14 cellular contexts compared by ENCODE assay signal in the genomic region with DNA sequence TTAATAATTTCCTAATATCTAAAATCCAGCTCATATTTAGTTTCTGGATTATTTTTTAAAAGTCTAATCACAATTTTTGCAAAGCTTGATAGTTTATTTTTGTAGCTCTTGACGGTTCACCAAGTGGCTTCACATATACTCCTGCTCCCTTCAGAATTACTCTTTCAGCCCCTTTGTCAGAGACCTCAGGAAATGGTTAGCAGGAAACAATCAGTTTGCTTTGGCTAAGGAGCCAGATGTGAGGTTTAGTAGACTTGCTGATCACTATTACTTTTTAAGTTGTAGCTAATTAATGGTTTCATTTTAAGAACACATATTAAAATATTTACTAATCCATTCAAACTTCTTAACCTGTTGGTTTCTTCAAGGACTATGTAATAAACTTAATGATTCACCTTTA. TPM values are rescaled to one million over a fixed set of nuclear protein-coding genes. Genes with fewer than 3 reads are reported as not detected.
DNase-seq lines count a peak whose midpoint lies in the region; ATAC-seq and TF ChIP-seq lines count a peak whose summit lies in the region.
"Had no signal": no experiment of that assay in that cellular context is flagged by ENCODE, and none has a peak within 500 bp of the region (broad histone marks: within the 10 kb centered on the region; RNA-seq: fewer than 3 reads in every experiment).

No MANE protein-coding gene starts in this region.

- no peaks in the 10 kb centered on the region for H3K9me2 ChIP-seq in OCI-LY7 (ENCODE audit: insufficient read depth, low read length)

- H3K4me1 Mint-ChIP-seq in MCF 10A (ENCODE audit: insufficient read depth, unreplicated experiment): peaks cover 18% of the 10 kb centered on the region
- H3K4me1 Mint-ChIP-seq in chondrocyte (ENCODE audit: low read depth): peaks cover 13% of the 10 kb centered on the region

- H3K9me3 ChIP-seq in A673 (ENCODE audit: low read depth, low read length, poor library complexity, severe bottlenecking) (no peaks in the 10 kb centered on the region), DND-41 (ENCODE audit: insufficient read depth, low read length, severe bottlenecking) (no peaks in the 10 kb centered on the region), OCI-LY7 (ENCODE audit: low read length) (no peaks in the 10 kb centered on the region)
- H3K9me3 ChIP-seq: Caco-2 had no signal

- peak overlapping the region; percentile 73 for H3K4me2 ChIP-seq in DND-41 (ENCODE audit: insufficient read depth, low read length)
- peak overlapping the region; percentile 93 for H3K4me2 ChIP-seq in OCI-LY7 (ENCODE audit: low read length)

- POLR2A ChIA-PET in A673 (lab: Charles Lee; ENCODE audit: low non-redundant PET): no interaction called here
- POLR2A ChIA-PET in OCI-LY7 (lab: Charles Lee): interaction anchor here (0.5 to 1.7 kb wide), 10 partner anchors 11 to 772 kb away, joined by 3 to 8 read pairs (median 4); no protein-coding TSS in a partner anchor
- POLR2A ChIA-PET in MCF 10A (lab: Yijun Ruan, JAX): interaction anchor here (0.7 to 3.9 kb wide), 14 partner anchors 12 to 122 kb away, joined by 3 to 20 read pairs (median 6); no protein-coding TSS in a partner anchor

- H3K36me3 ChIP-seq in A673 (ENCODE audit: insufficient read depth, low read length, poor library complexity, severe bottlenecking) (peaks cover 20% of the 10 kb centered on the region), DND-41 (ENCODE audit: insufficient read depth, low read length) (peaks cover 34% of the 10 kb centered on the region), OCI-LY7 (ENCODE audit: insufficient read depth, low read length) (peaks cover 43% of the 10 kb centered on the region)

- H3K4me3 ChIP-seq in A673 (ENCODE audit: low read depth, low read length, poor library complexity, severe bottlenecking) (peak overlapping the region; percentile 17), DND-41 (ENCODE audit: low read depth in 1 of 2, low read length in 2 of 2) (peak overlapping the region; percentile 22 to 84; a peak in 2 of 4 replicates), OCI-LY7 (ENCODE audit: low read depth, low read length, poor library complexity, severe bottlenecking) (peak overlapping the region; percentile 77)

- H3K9me3 Mint-ChIP-seq in MCF 10A (ENCODE audit: unreplicated experiment) (no peaks in the 10 kb centered on the region), chondrocyte (ENCODE audit: low read depth) (no peaks in the 10 kb centered on the region)
- H3K9me3 Mint-ChIP-seq: activated B cell treated with CpG ODN at 0.5 μM for 24 hours had no signal

- H3K4me1 ChIP-seq in A673 (ENCODE audit: insufficient read depth, low read length, poor library complexity, severe bottlenecking) (peaks cover 12% of the 10 kb centered on the region), DND-41 (ENCODE audit: insufficient read depth, low read length) (peaks cover 52% of the 10 kb centered on the region), OCI-LY7 (ENCODE audit: insufficient read depth, low read length, poor library complexity, severe bottlenecking) (peaks cover 28% of the 10 kb centered on the region)

- intact Hi-C loops in A673 (cut with micrococcal nuclease; ENCODE audit: unreplicated experiment): no loop called here
- intact Hi-C loops in OCI-LY7 (cut with micrococcal nuclease; ENCODE audit: unreplicated experiment): loop anchor here (10.0 kb wide), 1 partner anchor 139 kb away; no protein-coding TSS in a partner anchor
- intact Hi-C loops in MCF 10A (cut with micrococcal nuclease): no loop called here

- H3K27me3 Mint-ChIP-seq in MCF 10A (ENCODE audit: insufficient read depth, unreplicated experiment) (no peaks in the 10 kb centered on the region), chondrocyte (ENCODE audit: low read depth) (no peaks in the 10 kb centered on the region)
- H3K27me3 Mint-ChIP-seq: activated B cell treated with CpG ODN at 0.5 μM for 24 hours had no signal

- H3K27ac Mint-ChIP-seq in MCF 10A (ENCODE audit: low read depth, unreplicated experiment): peak overlapping the region; percentile 76
- no peak overlapping the region for H3K27ac Mint-ChIP-seq in chondrocyte (ENCODE audit: unreplicated experiment)
- H3K27ac Mint-ChIP-seq: activated B cell treated with CpG ODN at 0.5 μM for 24 hours had no signal

- TF ChIP-seq CTCF in A673 (conservative IDR thresholded peaks at IDR 0.05; ENCODE audit: low read depth, low read length): no peak
- no peak for TF ChIP-seq CTCF in DND-41 (IDR thresholded peaks at IDR 0.05; ENCODE audit: borderline replicate concordance, extremely low read depth, low read length, poor library complexity, severe bottlenecking)
- TF ChIP-seq CTCF in OCI-LY7 (conservative IDR thresholded peaks at IDR 0.05; ENCODE audit: low read length): no peak
- no peak for TF ChIP-seq CTCF in MCF 10A (IDR thresholded peaks at IDR 0.05; ENCODE audit: unreplicated experiment)
- TF ChIP-seq CTCF in chondrocyte (IDR thresholded peaks at IDR 0.05): no peak

- peaks cover 60% of the 10 kb centered on the region for H3K79me2 ChIP-seq in DND-41 (ENCODE audit: insufficient read depth, low read length)
- H3K79me2 ChIP-seq in OCI-LY7 (ENCODE audit: insufficient read depth, low read depth, low read length): peaks cover 74% of the 10 kb centered on the region

- BruUV-seq in A673 (replicated peaks; lab: Mats Ljungman, UMichigan) (no TSS peak), OCI-LY7 (replicated peaks; lab: Mats Ljungman, UMichigan) (no TSS peak), MCF 10A (replicated peaks; lab: Mats Ljungman, UMichigan) (no TSS peak)

- no peaks in the 10 kb centered on the region for H3K27me3 ChIP-seq in A673 (replicated peaks; ENCODE audit: insufficient read depth, low read depth, low read length, poor library complexity)
- no peaks in the 10 kb centered on the region for H3K27me3 ChIP-seq in DND-41 (ENCODE audit: insufficient read depth, low read length, poor library complexity)

- H3K4me3 Mint-ChIP-seq in MCF 10A (ENCODE audit: unreplicated experiment) (peak overlapping the region; percentile 95), chondrocyte (ENCODE audit: unreplicated experiment) (no peak overlapping the region)
- H3K4me3 Mint-ChIP-seq: activated B cell treated with CpG ODN at 0.5 μM for 24 hours had no signal

- H3K27ac ChIP-seq in A673 (ENCODE audit: low read depth, low read length, poor library complexity, severe bottlenecking) (no peak overlapping the region), DND-41 (ENCODE audit: low read length) (peak overlapping the region; percentile 15), OCI-LY7 (ENCODE audit: low read depth, low read length, poor library complexity, severe bottlenecking) (peak overlapping the region; percentile 88)

- H2AFZ ChIP-seq in DND-41 (ENCODE audit: low read depth, low read length): 0 out of 2 replicates have a peak overlapping the region, but pooled peaks have one; percentile 7
- no peak overlapping the region for H2AFZ ChIP-seq in OCI-LY7 (ENCODE audit: low read length)

- H4K20me1 ChIP-seq in DND-41 (ENCODE audit: insufficient read depth, low read length): no peaks in the 10 kb centered on the region; the same call in 1 of the 2 replicates
- peaks cover 15% of the 10 kb centered on the region; the same call in 1 of the 2 replicates for H4K20me1 ChIP-seq in OCI-LY7 (ENCODE audit: insufficient read depth, low read length)

- H3K36me3 Mint-ChIP-seq in MCF 10A (ENCODE audit: insufficient read depth, unreplicated experiment) (peaks cover 24% of the 10 kb centered on the region), chondrocyte (ENCODE audit: low read depth) (peaks cover 1% of the 10 kb centered on the region)

- ATAC-seq in DND-41 (ENCODE audit: insufficient read depth, low read depth): peak; percentile 47
- no peak for ATAC-seq in GM21717 (IDR thresholded peaks at IDR 0.05; ENCODE audit: unreplicated experiment)
- ATAC-seq in HG03469 (IDR thresholded peaks at IDR 0.05; ENCODE audit: unreplicated experiment): no peak
- ATAC-seq: Right ventricle myocardium inferior had no signal

- peak overlapping the region; percentile 94 for H3K9ac ChIP-seq in DND-41 (ENCODE audit: low read depth, low read length)

- DNase-seq in A673 (ENCODE audit: low spot score): peak; percentile 39
- DNase-seq in DND-41: peak; percentile 19
- DNase-seq in OCI-LY7 (ENCODE audit: low spot score): peak; percentile 58
- no peak for DNase-seq in MCF 10A (ENCODE audit: unreplicated experiment)
- no peak for DNase-seq in globus pallidus (ENCODE audit: low spot score)
- no peak for DNase-seq in chondrocyte (ENCODE audit: low spot score)
- DNase-seq: activated B cell treated with CpG ODN at 0.5 μM for 24 hours, activated gamma-delta T cell treated with Interleukin-2 at 50 U/mL for 16 hours, Caco-2, cerebellar nuclear complex, GOT3 had no signal

- CTCF ChIA-PET in A673 (lab: Charles Lee): no interaction called here
- CTCF ChIA-PET in OCI-LY7 (lab: Charles Lee; ENCODE audit: unreplicated experiment): no interaction called here
- CTCF ChIA-PET in MCF 10A (lab: Yijun Ruan, JAX): interaction anchor here (0.6 to 3.2 kb wide), 3 partner anchors 41 to 1194 kb away, joined by 6 to 9 read pairs (median 7); no protein-coding TSS in a partner anchor

RNA-seq across cellular contexts. Expression of gene RBBP8, which starts 2.3 kb away (rescaled TPM):
- total RNA-seq in A673 (2021) (75.8 and 88.2 TPM in 2 replicates), OCI-LY7 (2022) (85.3 and 86.0 TPM in 2 replicates), MCF 10A (2022) (42.0 and 59.7 TPM in 2 replicates), chondrocyte (23.2 to 26.6 TPM (median 24.7 TPM) in 3 replicates)
- 51.0 and 57.8 TPM in 2 replicates for total RNA-seq in OCI-LY7 (2014; rRNA removed; shearing (Covaris generic))

Comparison
In these comparisons a context has a peak if more than half of its experiments do, and no peak if none do; other contexts are left out.
1. DNase-seq: peak in A673 (single experiment), DND-41 (single experiment) and OCI-LY7 (single experiment); none in MCF 10A (single experiment), globus pallidus (single experiment) and chondrocyte (single experiment).
2. H3K4me3 ChIP-seq: peak in every context shown above with its lines; median percentile 77 in OCI-LY7; 53 in DND-41; 17 in A673.